In genomic region chr2:176164184-176164802, GRCh38 we compare ENCODE assay signal across 27 cellular contexts. TPM values are rescaled to one million over a fixed set of nuclear protein-coding genes. Genes with fewer than 3 reads are reported as not detected.
A peak's percentile ranks its signal among the peaks of the same experiment; 100 is the strongest.
DNase-seq lines count a peak whose midpoint lies in the region; ATAC-seq, FAIRE-seq and TF ChIP-seq lines count a peak whose summit lies in the region.
"Had no signal": no experiment of that assay in that cellular context is flagged by ENCODE, and none has a peak within 500 bp of the region (broad histone marks: within the 10 kb centered on the region; RNA-seq: fewer than 3 reads in every experiment).

No MANE protein-coding gene starts in this region.

- DNase-seq in activated CD8-positive, alpha-beta memory T cell treated with anti-CD3 and anti-CD28 coated beads, Interleukin-2, amount 10 ng/mL, durations not matched to agents 7 days and 5 days: no peak
- no peak for DNase-seq in activated CD8-positive, alpha-beta memory T cell treated with anti-CD3 and anti-CD28 coated beads, Interleukin-2, amount 50 U/mL, for 48 hours
- no peak for DNase-seq in NT2/D1 (ENCODE audit: low read depth, low spot score)
- DNase-seq in kidney: no peak
- DNase-seq in progenitor cell of endocrine pancreas (ENCODE audit: low spot score, unreplicated experiment): no peak
- no peak for DNase-seq in mucosa of descending colon
- no peak for DNase-seq in activated gamma-delta T cell treated with Interleukin-2 at 50 U/mL for 16 hours
- DNase-seq: ACHN; activated CD8-positive, alpha-beta memory T cell treated with anti-CD3 and anti-CD28 coated beads for 24 hours; central memory CD4-positive, alpha-beta T cell; EL; foreskin keratinocyte; HCEC 1CT; NCI-H1048; NCI-H2081; WERI-Rb-1 had no signal

- peak overlapping the region; percentile 52 for H3K27ac Mint-ChIP-seq in activated CD8-positive, alpha-beta memory T cell treated with anti-CD3 and anti-CD28 coated beads, Interleukin-2, amount 10 ng/mL, durations not matched to agents 7 days and 5 days
- no peak overlapping the region for H3K27ac Mint-ChIP-seq in progenitor cell of endocrine pancreas

- peaks cover 3% of the 10 kb centered on the region for H3K4me1 Mint-ChIP-seq in activated CD8-positive, alpha-beta memory T cell treated with anti-CD3 and anti-CD28 coated beads, Interleukin-2, amount 10 ng/mL, durations not matched to agents 7 days and 5 days
- H3K4me1 Mint-ChIP-seq in progenitor cell of endocrine pancreas (ENCODE audit: low read depth): peaks cover 2% of the 10 kb centered on the region

- intact Hi-C loops in kidney (cut with DNase I) (no loop called here), mucosa of descending colon (cut with DNase I, micrococcal nuclease) (no loop called here)

- H3K36me3 ChIP-seq in NT2/D1 (ENCODE audit: insufficient read depth, insufficient read length, low read length) (no peaks in the 10 kb centered on the region), kidney (ENCODE audit: control insufficient read depth in 1 of 2, insufficient read depth in 2 of 2, low read length in 2 of 2) (no peaks in the 10 kb centered on the region), rectal smooth muscle tissue (ENCODE audit: control insufficient read depth, insufficient read depth, low read length) (no peaks in the 10 kb centered on the region), mucosa of descending colon (ENCODE audit: low read depth) (no peaks in the 10 kb centered on the region)
- H3K36me3 ChIP-seq: BLaER1 treated with 17β-estradiol and CSF1 and Interleukin-3, amounts not matched to agents 10 nM and 100 nM; right atrium auricular region; SJSA1; vagina; WERI-Rb-1 had no signal

- H3K9ac ChIP-seq in NT2/D1 (ENCODE audit: insufficient read length, low read depth): peak overlapping the region; percentile 56
- peak overlapping the region in 1 of 2 donors; percentile 70 for H3K9ac ChIP-seq in kidney (ENCODE audit: low read length in 2 of 2)
- no peak overlapping the region for H3K9ac ChIP-seq in rectal smooth muscle tissue (ENCODE audit: low read length)
- H3K9ac ChIP-seq: BLaER1 treated with 17β-estradiol and CSF1 and Interleukin-3, amounts not matched to agents 10 nM and 100 nM had no signal

- peaks cover 100% of the 10 kb centered on the region for H3K27me3 ChIP-seq in NT2/D1 (ENCODE audit: insufficient read depth, insufficient read length)
- peaks cover 37% of the 10 kb centered on the region for H3K27me3 ChIP-seq in rectal smooth muscle tissue (ENCODE audit: control insufficient read depth, insufficient read depth, low read length)
- H3K27me3 ChIP-seq: SJSA1 had no signal

- no peak for FAIRE-seq in kidney (lab: Jason Lieb, UNC)
- FAIRE-seq: HTR-8/SVneo had no signal

- CTCF ChIA-PET in activated CD8-positive, alpha-beta memory T cell treated with anti-CD3 and anti-CD28 coated beads, Interleukin-2, amount 10 ng/mL, durations not matched to agents 7 days and 5 days (lab: Charles Lee): no interaction called here

- H3K36me3 Mint-ChIP-seq in activated CD8-positive, alpha-beta memory T cell treated with anti-CD3 and anti-CD28 coated beads, Interleukin-2, amount 10 ng/mL, durations not matched to agents 7 days and 5 days: peaks cover 3% of the 10 kb centered on the region
- H3K36me3 Mint-ChIP-seq in progenitor cell of endocrine pancreas (ENCODE audit: insufficient read depth): no peaks in the 10 kb centered on the region

- peaks cover 86% of the 10 kb centered on the region for H3K27me3 Mint-ChIP-seq in activated CD8-positive, alpha-beta memory T cell treated with anti-CD3 and anti-CD28 coated beads, Interleukin-2, amount 10 ng/mL, durations not matched to agents 7 days and 5 days
- peaks cover 95% of the 10 kb centered on the region for H3K27me3 Mint-ChIP-seq in progenitor cell of endocrine pancreas

- TF ChIP-seq CTCF in kidney (IDR thresholded peaks at IDR 0.05; ENCODE audit: borderline replicate concordance, extremely low read depth, insufficient read depth) (no peak), progenitor cell of endocrine pancreas (IDR thresholded peaks at IDR 0.05; ENCODE audit: unreplicated experiment) (no peak), mucosa of descending colon (IDR thresholded peaks at IDR 0.05) (no peak)

- H3K4me1 ChIP-seq in NT2/D1 (ENCODE audit: insufficient read depth, insufficient read length) (peaks cover 16% of the 10 kb centered on the region), kidney (ENCODE audit: control insufficient read depth in 1 of 2, insufficient read depth in 1 of 2, low read depth in 1 of 2, low read length in 2 of 2) (peaks cover 4 to 8% of the 10 kb centered on the region in 2 donors), rectal smooth muscle tissue (ENCODE audit: control insufficient read depth, insufficient read depth, low read length) (no peaks in the 10 kb centered on the region), mucosa of descending colon (ENCODE audit: low read depth) (no peaks in the 10 kb centered on the region)
- H3K4me1 ChIP-seq: BLaER1 treated with 17β-estradiol and CSF1 and Interleukin-3, amounts not matched to agents 10 nM and 100 nM; foreskin keratinocyte; SJSA1 had no signal

- no peak for ATAC-seq in activated CD8-positive, alpha-beta memory T cell treated with anti-CD3 and anti-CD28 coated beads, Interleukin-2, amount 10 ng/mL, durations not matched to agents 7 days and 5 days
- no peak for ATAC-seq in mucosa of descending colon
- ATAC-seq: foreskin keratinocyte, Panc1 had no signal

- H3K27ac ChIP-seq in kidney (ENCODE audit: low read depth in 2 of 2, low read length in 2 of 2) (peak overlapping the region; percentile 90 to 95), rectal smooth muscle tissue (ENCODE audit: low read depth, low read length) (no peak overlapping the region)
- H3K27ac ChIP-seq: BLaER1 treated with 17β-estradiol and CSF1 and Interleukin-3, amounts not matched to agents 10 nM and 100 nM; epithelial cell of prostate; foreskin keratinocyte; right atrium auricular region; SJSA1; vagina; WERI-Rb-1 had no signal

- no peak overlapping the region for H3K4me3 ChIP-seq in NT2/D1 (ENCODE audit: insufficient read length, low read depth)
- H3K4me3 ChIP-seq in kidney (ENCODE audit: low read length in 2 of 2): peak overlapping the region in 1 of 2 donors; percentile 65
- peak overlapping the region; percentile 14 for H3K4me3 ChIP-seq in rectal smooth muscle tissue (ENCODE audit: low read length)
- H3K4me3 ChIP-seq in mucosa of descending colon: no peak overlapping the region
- H3K4me3 ChIP-seq: BLaER1 treated with 17β-estradiol and CSF1 and Interleukin-3, amounts not matched to agents 10 nM and 100 nM; right atrium auricular region; SJSA1; vagina had no signal

- H3K9me3 Mint-ChIP-seq in activated CD8-positive, alpha-beta memory T cell treated with anti-CD3 and anti-CD28 coated beads, Interleukin-2, amount 10 ng/mL, durations not matched to agents 7 days and 5 days (ENCODE audit: low read depth): no peaks in the 10 kb centered on the region
- no peaks in the 10 kb centered on the region for H3K9me3 Mint-ChIP-seq in progenitor cell of endocrine pancreas (ENCODE audit: low read depth)

- H3K4me3 Mint-ChIP-seq in activated CD8-positive, alpha-beta memory T cell treated with anti-CD3 and anti-CD28 coated beads, Interleukin-2, amount 10 ng/mL, durations not matched to agents 7 days and 5 days: peak overlapping the region; percentile 8
- no peak overlapping the region for H3K4me3 Mint-ChIP-seq in progenitor cell of endocrine pancreas (ENCODE audit: low read depth)
- H3K4me3 Mint-ChIP-seq: T-helper 2 cell treated with Interferon-gamma antibody and Interleukin-4, amounts not matched to agents 5 μg/mL and 100 μg/mL, for 36 hours had no signal

- H3K9me3 ChIP-seq in NT2/D1 (ENCODE audit: insufficient read depth, low read length) (no peaks in the 10 kb centered on the region; the same call in 1 of the 2 replicates), kidney (ENCODE audit: control insufficient read depth in 1 of 2, low read length in 2 of 2) (no peaks in the 10 kb centered on the region), mucosa of descending colon (no peaks in the 10 kb centered on the region)
- H3K9me3 ChIP-seq: right atrium auricular region, SJSA1, vagina had no signal

RNA-seq across cellular contexts. Expression of gene HOXD3, which starts 7.2 kb away (rescaled TPM):
- not detected for total RNA-seq in activated CD8-positive, alpha-beta memory T cell treated with anti-CD3 and anti-CD28 coated beads, Interleukin-2, amount 10 ng/mL, durations not matched to agents 7 days and 5 days
- total RNA-seq in kidney: 29.3 TPM
- 16.9 TPM for polyA plus RNA-seq in kidney (ENCODE audit: insufficient read depth, low read depth, low replicate concordance)
- not detected in 2 replicates for total RNA-seq in progenitor cell of endocrine pancreas
- 1 to 10 TPM; 5.8 to 7.0 (median 6.0) TPM for total RNA-seq in mucosa of descending colon
- total RNA-seq: LHCN-M2, NCI-H460, right atrium auricular region had no signal

RNA-seq across cellular contexts. Expression of gene HOXD4, which starts 12.9 kb away (rescaled TPM):
- total RNA-seq in activated CD8-positive, alpha-beta memory T cell treated with anti-CD3 and anti-CD28 coated beads, Interleukin-2, amount 10 ng/mL, durations not matched to agents 7 days and 5 days: not detected
- total RNA-seq in kidney (27.8 TPM), progenitor cell of endocrine pancreas (not detected in 2 replicates), mucosa of descending colon (1 to 10 TPM; 4.7 to 6.5 (median 5.9) TPM)
- polyA plus RNA-seq in kidney (ENCODE audit: insufficient read depth, low read depth, low replicate concordance): 12.1 TPM
- total RNA-seq: LHCN-M2, NCI-H460 had no signal

RNA-seq across cellular contexts. Expression of gene HOXD1, which starts 24.2 kb away (rescaled TPM):
- not detected for total RNA-seq in activated CD8-positive, alpha-beta memory T cell treated with anti-CD3 and anti-CD28 coated beads, Interleukin-2, amount 10 ng/mL, durations not matched to agents 7 days and 5 days
- total RNA-seq in kidney: 11.3 TPM
- 4.3 TPM for polyA plus RNA-seq in kidney (ENCODE audit: insufficient read depth, low read depth, low replicate concordance)
- 0.16 TPM in 1 of 2 replicates, not detected in the other for total RNA-seq in progenitor cell of endocrine pancreas
- total RNA-seq in mucosa of descending colon: 1 to 10 TPM; 2.2 to 5.9 (median 4.6) TPM
- total RNA-seq: foreskin keratinocyte, LHCN-M2, NCI-H460, right atrium auricular region, SJSA1 had no signal

RNA-seq across cellular contexts. Expression of gene HOXD8, which starts 34.8 kb away (rescaled TPM):
- not detected for total RNA-seq in activated CD8-positive, alpha-beta memory T cell treated with anti-CD3 and anti-CD28 coated beads, Interleukin-2, amount 10 ng/mL, durations not matched to agents 7 days and 5 days
- total RNA-seq in kidney: 76.5 TPM
- 122 TPM for polyA plus RNA-seq in kidney (ENCODE audit: insufficient read depth, low read depth, low replicate concordance)
- not detected in 2 replicates for total RNA-seq in progenitor cell of endocrine pancreas
- 10 to 100 TPM in 1 of 3 donors, 1 to 10 TPM in 2; 4.9 to 13.8 (median 5.6) TPM for total RNA-seq in mucosa of descending colon

RNA-seq across cellular contexts. Expression of gene HOXD9, which starts 41.8 kb away (rescaled TPM):
- total RNA-seq in activated CD8-positive, alpha-beta memory T cell treated with anti-CD3 and anti-CD28 coated beads, Interleukin-2, amount 10 ng/mL, durations not matched to agents 7 days and 5 days: not detected
- total RNA-seq in kidney: 36.5 TPM
- 36.4 TPM for polyA plus RNA-seq in kidney (ENCODE audit: insufficient read depth, low read depth, low replicate concordance)
- not detected in 2 replicates for total RNA-seq in progenitor cell of endocrine pancreas
- 1 to 10 TPM; 2.1 to 5.6 (median 2.2) TPM for total RNA-seq in mucosa of descending colon
- total RNA-seq: NCI-H460 had no signal
